8 cellular contexts compared by ENCODE assay signal in the genomic region with DNA sequence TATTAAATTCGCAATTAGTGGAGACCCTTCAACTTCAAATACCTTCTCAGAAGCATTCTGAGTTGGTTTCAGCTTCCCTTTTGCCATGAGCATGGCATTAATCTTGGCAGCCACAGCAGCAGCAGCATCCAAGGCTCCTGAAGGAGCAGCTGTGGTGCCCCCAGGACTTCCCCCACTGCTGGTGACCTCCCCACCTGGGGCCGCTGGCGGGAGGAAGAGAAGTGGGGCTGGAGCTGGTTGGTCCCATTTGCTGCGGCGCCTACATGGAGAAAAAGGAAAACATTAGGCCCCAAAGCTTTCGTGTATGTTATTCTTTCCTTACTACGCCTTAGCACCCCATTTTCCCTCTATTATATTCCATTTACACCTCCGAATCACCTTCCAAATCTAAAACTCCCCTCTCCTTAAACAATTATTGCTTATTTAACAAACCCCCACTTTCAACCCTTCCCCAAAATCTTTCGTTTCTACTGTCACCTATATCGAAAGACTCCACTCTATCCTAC. TPM values are rescaled to one million over a fixed set of nuclear protein-coding genes. Genes with fewer than 3 reads are reported as not detected.
A peak's percentile ranks its signal among the peaks of the same experiment; 100 is the strongest.
DNase-seq lines count a peak whose midpoint lies in the region; ATAC-seq and TF ChIP-seq lines count a peak whose summit lies in the region.

No MANE protein-coding gene starts in this region.

- H3F3A ChIP-seq in MM.1S (ENCODE audit: insufficient read depth, low read length), result peaks cover 28% of the 10 kb centered on the region

- no peak overlapping the region for H3K27ac Mint-ChIP-seq in progenitor cell of endocrine pancreas

- peak overlapping the region; percentile 91 for H3K9ac ChIP-seq in MM.1S (ENCODE audit: low read length)
- no peak overlapping the region for H3K9ac ChIP-seq in parathyroid adenoma

- H3K4me1 ChIP-seq in MM.1S (ENCODE audit: low read length), result peaks cover 19% of the 10 kb centered on the region
- H3K4me1 ChIP-seq in parathyroid adenoma, result peaks cover 2% of the 10 kb centered on the region

- no peaks in the 10 kb centered on the region for H3K27me3 ChIP-seq in MM.1S (replicated peaks; ENCODE audit: insufficient read depth, low read length)
- H3K27me3 ChIP-seq in parathyroid adenoma (ENCODE audit: control insufficient read depth, insufficient read depth, low read length), result no peaks in the 10 kb centered on the region

- TF ChIP-seq POLR2A in erythroblast (IDR thresholded peaks at IDR 0.05; ENCODE audit: low read length), result no peak

- peak overlapping the region; percentile 85 for H3K4me3 ChIP-seq in MM.1S (ENCODE audit: low read length)
- H3K4me3 ChIP-seq in parathyroid adenoma (ENCODE audit: low read depth, low read length), result peak overlapping the region; percentile 100

- peaks cover 59% of the 10 kb centered on the region for H3K79me2 ChIP-seq in MM.1S (ENCODE audit: low read length)
- peaks cover 22% of the 10 kb centered on the region for H3K79me2 ChIP-seq in parathyroid adenoma

- H3K27ac ChIP-seq in MM.1S (ENCODE audit: low read length) (peak overlapping the region; percentile 67), parathyroid adenoma (peak overlapping the region; percentile 91)

- H3K9me3 Mint-ChIP-seq in progenitor cell of endocrine pancreas (ENCODE audit: low read depth), result no peaks in the 10 kb centered on the region

- TF ChIP-seq CTCF in MM.1S (IDR thresholded peaks at IDR 0.05; ENCODE audit: low read length) (no peak), parathyroid adenoma (IDR thresholded peaks at IDR 0.05) (no peak), progenitor cell of endocrine pancreas (IDR thresholded peaks at IDR 0.05; ENCODE audit: unreplicated experiment) (no peak)

- no peaks in the 10 kb centered on the region for H3K9me3 ChIP-seq in MM.1S (replicated peaks; ENCODE audit: insufficient read depth, low read length)
- H3K9me3 ChIP-seq in parathyroid adenoma (ENCODE audit: control insufficient read depth, low read length), result no peaks in the 10 kb centered on the region

- H3K4me3 Mint-ChIP-seq in progenitor cell of endocrine pancreas (ENCODE audit: low read depth), result no peak overlapping the region

- H2AFZ ChIP-seq in MM.1S (ENCODE audit: low read length) (peak overlapping the region; percentile 18), parathyroid adenoma (peak overlapping the region; percentile 57)

- H3K27me3 Mint-ChIP-seq in progenitor cell of endocrine pancreas, result no peaks in the 10 kb centered on the region

- peaks cover 13% of the 10 kb centered on the region for H4K20me1 ChIP-seq in MM.1S (ENCODE audit: insufficient read depth, low read length)

- ATAC-seq in GM18511 (IDR thresholded peaks at IDR 0.05; ENCODE audit: unreplicated experiment) (no peak), GM19455 (IDR thresholded peaks at IDR 0.05; ENCODE audit: unreplicated experiment) (no peak)

- H3K9me2 ChIP-seq in MM.1S (replicated peaks; ENCODE audit: insufficient read depth, low read length), result no peaks in the 10 kb centered on the region

- H3K36me3 ChIP-seq in MM.1S (replicated peaks; ENCODE audit: insufficient read depth, low read length) (peaks cover 17% of the 10 kb centered on the region), parathyroid adenoma (ENCODE audit: control insufficient read depth, insufficient read depth, low read length) (no peaks in the 10 kb centered on the region)

- H3K4me1 Mint-ChIP-seq in progenitor cell of endocrine pancreas (ENCODE audit: low read depth), result peaks cover 18% of the 10 kb centered on the region

- peak overlapping the region; percentile 86 for H3K4me2 ChIP-seq in MM.1S (ENCODE audit: low read depth, low read length)
- H3K4me2 ChIP-seq in parathyroid adenoma (ENCODE audit: low read length), result peak overlapping the region; percentile 99

- DNase-seq in D341Med (ENCODE audit: low spot score), result peak; percentile 51
- DNase-seq in MM.1S, result no peak
- DNase-seq in erythroblast (lab: John Stamatoyannopoulos, UW), result peak; percentile 31 to 64
- DNase-seq in progenitor cell of endocrine pancreas (ENCODE audit: low spot score, unreplicated experiment), result no peak
- no peak for DNase-seq in medulla oblongata (ENCODE audit: extremely low spot score)

- peaks cover 14% of the 10 kb centered on the region for H3K36me3 Mint-ChIP-seq in progenitor cell of endocrine pancreas (ENCODE audit: insufficient read depth)

RNA-seq across cellular contexts. Expression of gene KHDC4, which starts 0.6 kb away (rescaled TPM):
- total RNA-seq in progenitor cell of endocrine pancreas, result 67.6 and 71.2 TPM in 2 replicates

RNA-seq across cellular contexts. Expression of gene RXFP4, which starts 7.8 kb away (rescaled TPM):
- total RNA-seq in progenitor cell of endocrine pancreas, result not detected in 2 replicates

RNA-seq across cellular contexts. Expression of gene RIT1, which starts 22.5 kb away (rescaled TPM):
- total RNA-seq in progenitor cell of endocrine pancreas, result 28.3 and 30.1 TPM in 2 replicates

RNA-seq across cellular contexts. Expression of gene ARHGEF2, which starts 44.7 kb away (rescaled TPM):
- total RNA-seq in progenitor cell of endocrine pancreas, result 103 and 111 TPM in 2 replicates

Comparison
In these comparisons a context has a peak if more than half of its experiments do, and no peak if none do; other contexts are left out.
1. DNase-seq: peak in D341Med (single experiment) and erythroblast (2 of 2); none in MM.1S (single experiment), progenitor cell of endocrine pancreas (single experiment) and medulla oblongata (single experiment).